ENCODE assay signal across 26 cellular contexts in genomic region chr17:32033223-32033622, GRCh38. TPM values are rescaled to one million over a fixed set of nuclear protein-coding genes. Genes with fewer than 3 reads are reported as not detected.
DNase-seq lines count a peak whose midpoint lies in the region; ATAC-seq, FAIRE-seq and TF ChIP-seq lines count a peak whose summit lies in the region.
"Had no signal": no experiment of that assay in that cellular context is flagged by ENCODE, and none has a peak within 500 bp of the region (broad histone marks: within the 10 kb centered on the region; RNA-seq: fewer than 3 reads in every experiment).

No MANE protein-coding gene starts in this region.

- no peak overlapping the region for H3K9ac ChIP-seq in K562 (ENCODE audit: insufficient read depth in 1 of 2, low read depth in 2 of 2, low read length in 2 of 2)
- H3K9ac ChIP-seq: BLaER1 had no signal

- no peaks in the 10 kb centered on the region for H3K27me3 ChIP-seq in K562 (ENCODE audit: control insufficient read depth in 2 of 2, insufficient read depth in 2 of 2, low read length in 2 of 2)
- H3K27me3 ChIP-seq: BE2C, BLaER1 had no signal

- TF ChIP-seq RAD21 in K562 (CRISPR knock-in tag; conservative IDR thresholded peaks at IDR 0.05 in 1 of 2, IDR thresholded peaks at IDR 0.05 in 1 of 2) = no peak

- H2AFZ ChIP-seq in K562 (ENCODE audit: low read depth, low read length) = no peak overlapping the region

- H4K20me1 ChIP-seq in K562 (replicated peaks; ENCODE audit: control insufficient read depth, insufficient read depth, low read length) = no peaks in the 10 kb centered on the region
- H4K20me1 ChIP-seq: BLaER1 had no signal

- H3K27me3 Mint-ChIP-seq in activated naive CD8-positive, alpha-beta T cell treated with anti-CD3 and anti-CD28 coated beads, Interleukin-2, amount 10 ng/mL, durations not matched to agents 7 days and 5 days = no peaks in the 10 kb centered on the region
- H3K27me3 Mint-ChIP-seq in activated naive CD8-positive, alpha-beta T cell treated with anti-CD3 and anti-CD28 coated beads, Interleukin-2, amount 50 U/mL, for 24 hours = no peaks in the 10 kb centered on the region
- H3K27me3 Mint-ChIP-seq: CD4-positive, alpha-beta memory T cell; CD4-positive, CD25-positive, alpha-beta regulatory T cell; CD8-positive, alpha-beta memory T cell had no signal

- no peak overlapping the region for H3K27ac ChIP-seq in HEK293 (ENCODE audit: extremely low read depth, low read depth, low read length)
- no peak overlapping the region for H3K27ac ChIP-seq in K562 (ENCODE audit: extremely low read depth, low read depth, low read length)
- H3K27ac ChIP-seq: BLaER1 had no signal

- H3K36me3 ChIP-seq in HEK293 (ENCODE audit: control insufficient read depth in 2 of 2, insufficient read depth in 1 of 2, low read length in 2 of 2) (peaks cover 28 to 40% of the 10 kb centered on the region in 2 experiments), K562 (ENCODE audit: control insufficient read depth, insufficient read depth, low read length) (peaks cover 18% of the 10 kb centered on the region; the same call in 1 of the 3 replicates)
- H3K36me3 ChIP-seq: BE2C had no signal

- no peak for DNase-seq in activated naive CD8-positive, alpha-beta T cell treated with anti-CD3 and anti-CD28 coated beads, Interleukin-2, amount 10 ng/mL, durations not matched to agents 7 days and 5 days
- DNase-seq in activated naive CD8-positive, alpha-beta T cell treated with anti-CD3 and anti-CD28 coated beads, Interleukin-2, amount 50 U/mL, for 24 hours = no peak
- DNase-seq in K562 (ENCODE audit: extremely low read depth in 1 of 4, low spot score in 3 of 4) = no peak
- DNase-seq in NCI-H146 treated with DMSO at 0.1 percent for 48 hours (lab: John Stamatoyannopoulos, UW; ENCODE audit: unreplicated experiment) = no peak
- DNase-seq: 8988T; ACHN; BE2C; C1 segment of cervical spinal cord; CD4-positive, alpha-beta memory T cell; CD4-positive, CD25-positive, alpha-beta regulatory T cell; CD8-positive, alpha-beta memory T cell; COR-L47; DMS 273 treated with DMSO at 0.1 percent for 48 hours; DMS153; DMS53; DMS79; DND-41; EL; GDM1 had no signal

- intact Hi-C loops in K562 (cut with micrococcal nuclease) = no loop called here

- FAIRE-seq in K562 (lab: Jason Lieb, UNC) = no peak
- FAIRE-seq: A204.1, GM12878, GM12892, GM18507 had no signal

- H3K4me2 ChIP-seq in K562 (ENCODE audit: insufficient read depth, low read length) = no peak overlapping the region
- H3K4me2 ChIP-seq: BLaER1 had no signal

- TF ChIP-seq EP300 in K562 (IDR thresholded peaks at IDR 0.05; ENCODE audit: low read length) = no peak

- TF ChIP-seq POLR2A in K562 (conservative IDR thresholded peaks at IDR 0.05) = no peak

- H3K9me3 ChIP-seq in HEK293 (ENCODE audit: control insufficient read depth, insufficient read depth, low read depth, low read length) (no peaks in the 10 kb centered on the region), K562 (replicated peaks; ENCODE audit: control insufficient read depth, insufficient read depth, low read depth, low read length) (no peaks in the 10 kb centered on the region)
- H3K9me3 ChIP-seq: BE2C, BLaER1 had no signal

- H3K9me3 Mint-ChIP-seq in activated naive CD8-positive, alpha-beta T cell treated with anti-CD3 and anti-CD28 coated beads, Interleukin-2, amount 10 ng/mL, durations not matched to agents 7 days and 5 days = no peaks in the 10 kb centered on the region
- H3K9me3 Mint-ChIP-seq in activated naive CD8-positive, alpha-beta T cell treated with anti-CD3 and anti-CD28 coated beads, Interleukin-2, amount 50 U/mL, for 24 hours = no peaks in the 10 kb centered on the region
- H3K9me3 Mint-ChIP-seq: CD14-positive monocyte; CD4-positive, alpha-beta memory T cell; CD4-positive, CD25-positive, alpha-beta regulatory T cell; CD8-positive, alpha-beta memory T cell had no signal

- no peaks in the 10 kb centered on the region for H3K79me2 ChIP-seq in K562 (ENCODE audit: control insufficient read depth, insufficient read depth, low read length)

- WGBS in K562 (ENCODE audit: insufficient coverage, low coverage, missing lambda C conversion rate) = 83% methylated on average over 2 of the region's 2 CpGs

- BruUV-seq in K562 (replicated peaks; lab: Mats Ljungman, UMichigan) = no TSS peak

- H3K36me3 Mint-ChIP-seq in activated naive CD8-positive, alpha-beta T cell treated with anti-CD3 and anti-CD28 coated beads, Interleukin-2, amount 10 ng/mL, durations not matched to agents 7 days and 5 days = peaks cover 24% of the 10 kb centered on the region
- H3K36me3 Mint-ChIP-seq in activated naive CD8-positive, alpha-beta T cell treated with anti-CD3 and anti-CD28 coated beads, Interleukin-2, amount 50 U/mL, for 24 hours (ENCODE audit: low read depth) = peaks cover 7% of the 10 kb centered on the region

- no peak for ATAC-seq in activated naive CD8-positive, alpha-beta T cell treated with anti-CD3 and anti-CD28 coated beads, Interleukin-2, amount 10 ng/mL, durations not matched to agents 7 days and 5 days (ENCODE audit: low read depth)
- no peak for ATAC-seq in activated naive CD8-positive, alpha-beta T cell treated with anti-CD3 and anti-CD28 coated beads, Interleukin-2, amount 50 U/mL, for 24 hours
- ATAC-seq in K562 = no peak
- ATAC-seq: GM12878 had no signal

- H3K4me1 ChIP-seq in HEK293 (ENCODE audit: control insufficient read depth, insufficient read depth, low read length) (no peaks in the 10 kb centered on the region), K562 (replicated peaks in 1 of 2; ENCODE audit: control insufficient read depth in 2 of 2, insufficient read depth in 2 of 2, low read length in 2 of 2) (no peaks in the 10 kb centered on the region)
- H3K4me1 ChIP-seq: BE2C, BLaER1 had no signal

- no peak for TF ChIP-seq CTCF in HEK293 (tag by site-specific recombination; IDR thresholded peaks at IDR 0.05)
- TF ChIP-seq CTCF in K562 (IDR thresholded peaks at IDR 0.05 in 2 of 3, conservative IDR thresholded peaks at IDR 0.05 in 1 of 3; ENCODE audit: insufficient read depth in 2 of 3, low read depth in 1 of 3, low read length in 3 of 3) = no peak

- POLR2A ChIA-PET in activated naive CD8-positive, alpha-beta T cell treated with anti-CD3 and anti-CD28 coated beads, Interleukin-2, amount 10 ng/mL, durations not matched to agents 7 days and 5 days (lab: Charles Lee) = no interaction called here
- POLR2A ChIA-PET in HEK293 (lab: Yijun Ruan, JAX) = no interaction called here
- POLR2A ChIA-PET in K562 (lab: Yijun Ruan, JAX) = no interaction called here

- no peaks in the 10 kb centered on the region for H3K9me1 ChIP-seq in K562 (ENCODE audit: control insufficient read depth, insufficient read depth, low read length)

- CTCF ChIA-PET in HEK293 (lab: Yijun Ruan, JAX) = interaction anchor here (1.0 kb wide), 1 partner anchor 26 kb away, joined by 3 read pairs; the partner anchor contains the start of gene LRRC37B
- CTCF ChIA-PET in K562 (lab: Yijun Ruan, JAX; ENCODE audit: low intra/inter-chr PET ratio) = no interaction called here

- no peak overlapping the region for H3K4me3 ChIP-seq in HEK293 (ENCODE audit: low read depth, low read length)
- no peak overlapping the region for H3K4me3 ChIP-seq in K562
- H3K4me3 ChIP-seq: BLaER1, GM12878 had no signal

- H3K4me1 Mint-ChIP-seq in activated naive CD8-positive, alpha-beta T cell treated with anti-CD3 and anti-CD28 coated beads, Interleukin-2, amount 10 ng/mL, durations not matched to agents 7 days and 5 days = peaks cover 6% of the 10 kb centered on the region
- no peaks in the 10 kb centered on the region for H3K4me1 Mint-ChIP-seq in activated naive CD8-positive, alpha-beta T cell treated with anti-CD3 and anti-CD28 coated beads, Interleukin-2, amount 50 U/mL, for 24 hours
- H3K4me1 Mint-ChIP-seq: CD14-positive monocyte; CD4-positive, alpha-beta memory T cell; CD8-positive, alpha-beta memory T cell had no signal

- H3K4me3 Mint-ChIP-seq in activated naive CD8-positive, alpha-beta T cell treated with anti-CD3 and anti-CD28 coated beads, Interleukin-2, amount 10 ng/mL, durations not matched to agents 7 days and 5 days = no peak overlapping the region
- H3K4me3 Mint-ChIP-seq in activated naive CD8-positive, alpha-beta T cell treated with anti-CD3 and anti-CD28 coated beads, Interleukin-2, amount 50 U/mL, for 24 hours = no peak overlapping the region
- H3K4me3 Mint-ChIP-seq: CD14-positive monocyte; CD4-positive, alpha-beta memory T cell; CD8-positive, alpha-beta memory T cell had no signal

- in situ Hi-C loops in K562 (cut with MboI) = no loop called here

- peak overlapping the region; percentile 51 for H3K27ac Mint-ChIP-seq in activated naive CD8-positive, alpha-beta T cell treated with anti-CD3 and anti-CD28 coated beads, Interleukin-2, amount 10 ng/mL, durations not matched to agents 7 days and 5 days
- no peak overlapping the region for H3K27ac Mint-ChIP-seq in activated naive CD8-positive, alpha-beta T cell treated with anti-CD3 and anti-CD28 coated beads, Interleukin-2, amount 50 U/mL, for 24 hours
- H3K27ac Mint-ChIP-seq: CD4-positive, CD25-positive, alpha-beta regulatory T cell had no signal

TF ChIP-seq in K562, 482 proteins besides CTCF, POLR2A, EP300 and RAD21:
- no peak for TF ChIP-seq HCFC1 (IDR thresholded peaks at IDR 0.05; ENCODE audit: low read depth, low read length)
- TF ChIP-seq HNRNPK (IDR thresholded peaks at IDR 0.05; ENCODE audit: low read depth, low read length, poor library complexity, severe bottlenecking) = peak; percentile 61
- TF ChIP-seq NCOR1 (IDR thresholded peaks at IDR 0.05) = no peak
- TF ChIP-seq ETV1 (tag; conservative IDR thresholded peaks at IDR 0.05; ENCODE audit: low read depth) = no peak

RNA-seq across cellular contexts. Expression of gene LRRC37B, which starts 26.0 kb away (rescaled TPM):
- 10 to 100 TPM; 51.5 to 58.3 TPM for total RNA-seq in activated naive CD8-positive, alpha-beta T cell treated with anti-CD3 and anti-CD28 coated beads, Interleukin-2, amount 10 ng/mL, durations not matched to agents 7 days and 5 days
- 63.1 and 103 TPM in 2 replicates for total RNA-seq in K562 (2011; cell fraction: chromatin; rRNA removed; ENCODE audit: low replicate concordance)
- total RNA-seq in K562 (2011; cell fraction: nucleolus; rRNA removed) = 30.0 and 32.0 TPM in 2 replicates
- total RNA-seq in K562 (2011; cell fraction: nucleoplasm; rRNA removed) = 59.4 and 65.3 TPM in 2 replicates
- total RNA-seq in K562 (2014; rRNA removed) (10.5 and 15.0 TPM in 2 replicates), K562 (2014; rRNA removed; fragmentation: Illumina TruSeq; extraction: Trizol) (11.1 and 12.7 TPM in 2 replicates), K562 (2015; rRNA removed; fragmentation: Illumina TruSeq; extraction: Trizol) (18.9 and 19.8 TPM in 2 replicates), K562 (2021) (11.7 and 12.4 TPM in 2 replicates)
- polyA plus RNA-seq in K562 (2011; rRNA removed) (10.0 and 11.0 TPM in 2 replicates), K562 (2014; fragmentation: Illumina TruSeq; extraction: Trizol) (12.3 and 13.8 TPM in 2 replicates), K562 (2014; fragmentation: Nextera tagmentation; extraction: Ambion mirVana) (1 to 10 TPM; 2.7 to 3.8 TPM), K562 (2014; rRNA removed) (16.0 and 18.6 TPM in 2 replicates)
- polyA plus RNA-seq in K562 (2011; cell fraction: cytosol; rRNA removed) = 3.8 and 5.3 TPM in 2 replicates
- polyA plus RNA-seq in K562 (2011; cell fraction: nucleus; rRNA removed) = 16.7 and 25.7 TPM in 2 replicates
- 11.3 and 14.4 TPM in 2 replicates for polyA plus RNA-seq in K562 (2012)
- polyA minus RNA-seq in K562 (2011; rRNA and poly(A)+ RNA removed) = 11.5 and 23.3 TPM in 2 replicates
- polyA minus RNA-seq in K562 (2011; cell fraction: cytosol; rRNA and poly(A)+ RNA removed) = 5.3 and 7.8 TPM in 2 replicates
- polyA minus RNA-seq in K562 (2011; cell fraction: nucleus; rRNA and poly(A)+ RNA removed) = 16.0 and 23.3 TPM in 2 replicates
